Comparison of ENCODE assay signal across 1 cellular context in the genomic region with DNA sequence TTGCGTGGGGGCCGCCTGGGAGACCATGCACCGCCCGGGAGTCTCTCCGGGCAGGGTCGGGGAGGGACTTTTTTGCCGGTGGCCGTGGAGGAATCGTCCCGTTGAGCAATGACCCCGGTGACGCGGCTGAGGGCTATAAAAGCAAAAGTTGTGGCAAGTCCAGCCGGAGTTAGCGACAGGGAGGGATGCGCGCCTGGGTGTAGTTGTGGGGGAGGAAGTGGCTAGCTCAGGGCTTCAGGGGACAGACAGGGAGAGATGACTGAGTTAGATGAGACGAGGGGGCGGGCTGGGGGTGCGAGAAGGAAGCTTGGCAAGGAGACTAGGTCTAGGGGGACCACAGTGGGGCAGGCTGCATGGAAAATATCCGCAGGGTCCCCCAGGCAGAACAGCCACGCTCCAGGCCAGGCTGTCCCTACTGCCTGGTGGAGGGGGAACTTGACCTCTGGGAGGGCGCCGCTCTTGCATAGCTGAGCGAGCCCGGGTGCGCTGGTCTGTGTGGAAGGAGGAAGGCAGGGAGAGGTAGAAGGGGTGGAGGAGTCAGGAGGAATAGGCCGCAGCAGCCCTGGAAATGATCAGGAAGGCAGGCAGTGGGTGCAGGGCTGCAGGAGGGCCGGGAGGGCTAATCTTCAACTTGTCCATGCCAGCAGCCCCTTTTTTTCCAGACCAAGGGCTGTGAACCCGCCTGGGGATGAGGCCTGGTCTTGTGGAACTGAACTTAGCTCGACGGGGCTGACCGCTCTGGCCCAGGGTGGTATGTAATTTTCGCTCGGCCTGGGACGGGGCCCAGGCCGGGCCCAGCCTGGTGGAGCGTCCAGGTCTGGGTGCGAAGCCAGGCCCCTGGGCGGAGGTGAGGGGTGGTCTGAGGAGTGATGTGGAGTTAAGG.
TF ChIP-seq lines count a peak whose summit lies in the region.

Gene NEAT1 (plus strand): TSS at position 166 of the 883 bp plus-strand sequence.

TF ChIP-seq in HepG2, 621 proteins besides CTCF, POLR2A, EP300 and RAD21 (continued from another document and continues in another):
- peak; percentile 87 for TF ChIP-seq UBTF (CRISPR knock-in tag; IDR thresholded peaks at IDR 0.05)
- TF ChIP-seq ZNF549 (CRISPR knock-in tag; IDR thresholded peaks at IDR 0.05), result no peak
- TF ChIP-seq ZNF563 (CRISPR knock-in tag; IDR thresholded peaks at IDR 0.05), result no peak
- TF ChIP-seq NBN (conservative IDR thresholded peaks at IDR 0.05), result no peak
- TF ChIP-seq, protein P1, sequence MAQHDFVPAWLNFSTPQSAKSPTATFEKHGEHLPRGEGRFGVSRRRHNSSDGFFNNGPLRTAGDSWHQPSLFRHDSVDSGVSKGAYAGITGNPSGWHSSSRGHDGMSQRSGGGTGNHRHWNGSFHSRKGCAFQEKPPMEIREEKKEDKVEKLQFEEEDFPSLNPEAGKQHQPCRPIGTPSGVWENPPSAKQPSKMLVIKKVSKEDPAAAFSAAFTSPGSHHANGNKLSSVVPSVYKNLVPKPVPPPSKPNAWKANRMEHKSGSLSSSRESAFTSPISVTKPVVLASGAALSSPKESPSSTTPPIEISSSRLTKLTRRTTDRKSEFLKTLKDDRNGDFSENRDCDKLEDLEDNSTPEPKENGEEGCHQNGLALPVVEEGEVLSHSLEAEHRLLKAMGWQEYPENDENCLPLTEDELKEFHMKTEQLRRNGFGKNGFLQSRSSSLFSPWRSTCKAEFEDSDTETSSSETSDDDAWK (CRISPR knock-in tag; IDR thresholded peaks at IDR 0.05), result no peak
- TF ChIP-seq SAP130 (CRISPR knock-in tag; IDR thresholded peaks at IDR 0.05; ENCODE audit: low read depth), result peak; percentile 59
- peak; percentile 72; the same call in 1 of the 2 replicates for TF ChIP-seq ZNF678 (CRISPR knock-in tag; IDR thresholded peaks at IDR 0.05)
- no peak for TF ChIP-seq ZNF644 (CRISPR knock-in tag; IDR thresholded peaks at IDR 0.05; ENCODE audit: low read depth)
- TF ChIP-seq HMGXB3 (CRISPR knock-in tag; IDR thresholded peaks at IDR 0.05; ENCODE audit: borderline replicate concordance), result peak; percentile 76; the same call in 1 of the 2 replicates
- peak; percentile 68 for TF ChIP-seq SKIL (CRISPR knock-in tag; IDR thresholded peaks at IDR 0.05; ENCODE audit: borderline replicate concordance)
- TF ChIP-seq, protein P2, sequence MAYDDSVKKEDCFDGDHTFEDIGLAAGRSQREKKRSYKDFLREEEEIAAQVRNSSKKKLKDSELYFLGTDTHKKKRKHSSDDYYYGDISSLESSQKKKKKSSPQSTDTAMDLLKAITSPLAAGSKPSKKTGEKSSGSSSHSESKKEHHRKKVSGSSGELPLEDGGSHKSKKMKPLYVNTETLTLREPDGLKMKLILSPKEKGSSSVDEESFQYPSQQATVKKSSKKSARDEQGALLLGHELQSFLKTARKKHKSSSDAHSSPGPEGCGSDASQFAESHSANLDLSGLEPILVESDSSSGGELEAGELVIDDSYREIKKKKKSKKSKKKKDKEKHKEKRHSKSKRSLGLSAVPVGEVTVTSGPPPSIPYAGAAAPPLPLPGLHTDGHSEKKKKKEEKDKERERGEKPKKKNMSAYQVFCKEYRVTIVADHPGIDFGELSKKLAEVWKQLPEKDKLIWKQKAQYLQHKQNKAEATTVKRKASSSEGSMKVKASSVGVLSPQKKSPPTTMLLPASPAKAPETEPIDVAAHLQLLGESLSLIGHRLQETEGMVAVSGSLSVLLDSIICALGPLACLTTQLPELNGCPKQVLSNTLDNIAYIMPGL (CRISPR knock-in tag; IDR thresholded peaks at IDR 0.05; ENCODE audit: borderline replicate concordance in 1 of 2, low read depth in 1 of 2), result peak in 1 of 2 experiments; percentile 79; a peak in 2 of 4 replicates
- peak; percentile 100 for TF ChIP-seq AFF4 (CRISPR knock-in tag; IDR thresholded peaks at IDR 0.05)
- no peak; the same call in 1 of the 2 replicates for TF ChIP-seq STAT6 (CRISPR knock-in tag; IDR thresholded peaks at IDR 0.05; ENCODE audit: borderline replicate concordance)
- TF ChIP-seq SATB2 (CRISPR knock-in tag; IDR thresholded peaks at IDR 0.05), result peak; percentile 85
- peak; percentile 83 for TF ChIP-seq ZNF792 (CRISPR knock-in tag; IDR thresholded peaks at IDR 0.05)
- no peak; the same call in 1 of the 2 replicates for TF ChIP-seq ZNF709 (CRISPR knock-in tag; IDR thresholded peaks at IDR 0.05)
- TF ChIP-seq SMAD9 (CRISPR knock-in tag; IDR thresholded peaks at IDR 0.05), result peak; percentile 82; the same call in 1 of the 2 replicates
- no peak; the same call in 1 of the 2 replicates for TF ChIP-seq ZNF7 (CRISPR knock-in tag; IDR thresholded peaks at IDR 0.05)
- no peak; the same call in 1 of the 2 replicates for TF ChIP-seq ZNF800 (CRISPR knock-in tag; IDR thresholded peaks at IDR 0.05)
- peak; percentile 26; the same call in 1 of the 2 replicates for TF ChIP-seq ZNF841 (CRISPR knock-in tag; IDR thresholded peaks at IDR 0.05; ENCODE audit: borderline replicate concordance)
- TF ChIP-seq GTF2F1 (IDR thresholded peaks at IDR 0.05; ENCODE audit: low read length), result peak; percentile 99
- TF ChIP-seq, protein P3, sequence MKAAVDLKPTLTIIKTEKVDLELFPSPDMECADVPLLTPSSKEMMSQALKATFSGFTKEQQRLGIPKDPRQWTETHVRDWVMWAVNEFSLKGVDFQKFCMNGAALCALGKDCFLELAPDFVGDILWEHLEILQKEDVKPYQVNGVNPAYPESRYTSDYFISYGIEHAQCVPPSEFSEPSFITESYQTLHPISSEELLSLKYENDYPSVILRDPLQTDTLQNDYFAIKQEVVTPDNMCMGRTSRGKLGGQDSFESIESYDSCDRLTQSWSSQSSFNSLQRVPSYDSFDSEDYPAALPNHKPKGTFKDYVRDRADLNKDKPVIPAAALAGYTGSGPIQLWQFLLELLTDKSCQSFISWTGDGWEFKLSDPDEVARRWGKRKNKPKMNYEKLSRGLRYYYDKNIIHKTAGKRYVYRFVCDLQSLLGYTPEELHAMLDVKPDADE (CRISPR knock-in tag; IDR thresholded peaks at IDR 0.05), result peak; percentile 94
- TF ChIP-seq EZH2 (conservative IDR thresholded peaks at IDR 0.05; ENCODE audit: low read depth, low read length), result no peak
